In the genomic region with DNA sequence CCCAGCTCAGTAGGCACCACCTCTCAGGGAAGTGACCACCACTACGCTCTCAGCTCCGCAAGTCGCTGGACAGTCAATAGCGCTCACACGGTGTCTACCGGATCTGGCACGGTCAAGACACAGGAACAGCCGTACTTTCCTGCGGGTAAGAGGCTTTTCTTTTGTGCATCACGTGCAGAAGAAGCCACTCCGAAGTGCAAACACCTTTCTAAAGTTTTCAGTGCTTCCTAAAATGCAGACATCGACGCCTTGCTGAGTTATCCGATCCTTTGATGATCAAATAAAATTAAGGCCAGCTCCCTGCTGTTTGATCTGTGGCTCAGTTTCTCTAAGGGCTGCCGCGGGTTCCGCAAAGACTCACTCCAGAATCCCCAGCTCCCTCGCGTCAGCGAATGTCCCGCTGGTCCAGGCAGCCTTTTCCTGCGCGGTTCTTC, we compare ENCODE assay signal across 17 cellular contexts.
DNase-seq lines count a peak whose midpoint lies in the region; ATAC-seq, FAIRE-seq and TF ChIP-seq lines count a peak whose summit lies in the region.
"Had no signal": no experiment of that assay in that cellular context is flagged by ENCODE, and none has a peak within 500 bp of the region (broad histone marks: within the 10 kb centered on the region; RNA-seq: fewer than 3 reads in every experiment).

No MANE protein-coding gene starts in this region.

- no peak for DNase-seq in activated T-cell treated with anti-CD3 and anti-CD28 coated beads, Interleukin-2, amount 50 U/mL, for 72 hours
- no peak for DNase-seq in activated T-cell treated with anti-CD3 and anti-CD28 coated beads, Interleukin-2, amount 50 U/mL, for 48 hours
- DNase-seq in astrocyte of the cerebellum (ENCODE audit: low read depth): no peak
- no peak for DNase-seq in HepG2 (ENCODE audit: low spot score)
- no peak for DNase-seq in stimulated activated naive CD8-positive, alpha-beta T cell treated with anti-CD3 and anti-CD28 coated beads, Interleukin-15, amount 100 ng/mL, for 72 hours
- DNase-seq in NCI-H2227 (lab: John Stamatoyannopoulos, UW; ENCODE audit: unreplicated experiment): no peak
- no peak for DNase-seq in islet precursor cell
- DNase-seq: activated CD4-positive, CD25-positive, alpha-beta regulatory T cell treated with anti-CD3 and anti-CD28 coated beads, Interleukin-2, amount 50 U/mL, for 72 hours; effector memory CD4-positive, alpha-beta T cell; left colon; MV-4-11; NCI-H226; OCI-M1; spleen; thyroid gland had no signal

- H3K27ac ChIP-seq in HepG2 (ENCODE audit: extremely low read length, insufficient read depth, low read length): no peak overlapping the region
- H3K27ac ChIP-seq: neutrophil, spleen had no signal

- CTCF ChIA-PET in HepG2 (lab: Yijun Ruan, JAX; ENCODE audit: low intra/inter-chr PET ratio, low total read pairs): no interaction called here

- H3K4me1 Mint-ChIP-seq in activated T-cell treated with anti-CD3 and anti-CD28 coated beads, Interleukin-2, amount 50 U/mL, for 72 hours (ENCODE audit: low read depth): peaks cover 30% of the 10 kb centered on the region
- H3K4me1 Mint-ChIP-seq in stimulated activated naive CD8-positive, alpha-beta T cell treated with anti-CD3 and anti-CD28 coated beads, Interleukin-15, amount 100 ng/mL, for 72 hours: peaks cover 44% of the 10 kb centered on the region

- no peaks in the 10 kb centered on the region for H3K79me2 ChIP-seq in HepG2 (ENCODE audit: insufficient read depth, low read length)

- POLR2A ChIA-PET in HepG2 (lab: Yijun Ruan, JAX): no interaction called here

- H2AFZ ChIP-seq in HepG2 (ENCODE audit: low read length): no peak overlapping the region

- no peak overlapping the region for H3K27ac Mint-ChIP-seq in activated T-cell treated with anti-CD3 and anti-CD28 coated beads, Interleukin-2, amount 50 U/mL, for 72 hours
- no peak overlapping the region for H3K27ac Mint-ChIP-seq in stimulated activated naive CD8-positive, alpha-beta T cell treated with anti-CD3 and anti-CD28 coated beads, Interleukin-15, amount 100 ng/mL, for 72 hours

- no peaks in the 10 kb centered on the region for H3K36me3 Mint-ChIP-seq in activated T-cell treated with anti-CD3 and anti-CD28 coated beads, Interleukin-2, amount 50 U/mL, for 72 hours (ENCODE audit: insufficient read depth in 2 of 2)

- peak overlapping the region; percentile 65 to 68 for H3K4me3 Mint-ChIP-seq in activated T-cell treated with anti-CD3 and anti-CD28 coated beads, Interleukin-2, amount 50 U/mL, for 72 hours
- H3K4me3 Mint-ChIP-seq in stimulated activated naive CD8-positive, alpha-beta T cell treated with anti-CD3 and anti-CD28 coated beads, Interleukin-15, amount 100 ng/mL, for 72 hours: peak overlapping the region; percentile 51 to 65

- no peak for TF ChIP-seq RAD21 in HepG2 (CRISPR knock-in tag; IDR thresholded peaks at IDR 0.05)

- in situ Hi-C loops in astrocyte of the cerebellum (cut with HindIII; ENCODE audit: low sequenced_read_pairs) (no loop called here), HepG2 (cut with HindIII; ENCODE audit: extremely low pct_ligation_motif_present, low pct_unique_long_range_greater_than_20kb) (loop anchor here (25.0 kb wide), 1 partner anchor 426 kb away; no protein-coding TSS in a partner anchor)

- H3K4me1 ChIP-seq in HepG2 (ENCODE audit: insufficient read depth, low read length): peaks cover 4% of the 10 kb centered on the region; the same call in 1 of the 2 replicates

- no peak for ATAC-seq in activated T-cell treated with anti-CD3 and anti-CD28 coated beads, Interleukin-2, amount 50 U/mL, for 72 hours (replicated peaks in 1 of 2)
- peak; percentile 35; the same call in 1 of the 3 replicates for ATAC-seq in HepG2
- ATAC-seq in stimulated activated naive CD8-positive, alpha-beta T cell treated with anti-CD3 and anti-CD28 coated beads, Interleukin-15, amount 100 ng/mL, for 72 hours: no peak
- ATAC-seq in activated CD4-positive, CD25-positive, alpha-beta regulatory T cell treated with anti-CD3 and anti-CD28 coated beads, Interleukin-2, amount 50 U/mL, for 24 hours: no peak
- ATAC-seq: left colon had no signal

- TF ChIP-seq CTCF in astrocyte of the cerebellum (IDR thresholded peaks at IDR 0.05; ENCODE audit: low read depth, low read length, missing control alignments): no peak
- no peak for TF ChIP-seq CTCF in HepG2 (CRISPR knock-in tag; IDR thresholded peaks at IDR 0.05)

- no peak for FAIRE-seq in HepG2 (lab: Jason Lieb, UNC)

- TF ChIP-seq EP300 in HepG2 (IDR thresholded peaks at IDR 0.05; ENCODE audit: low read depth in 2 of 2, low read length in 2 of 2) (no peak), HepG2 (CRISPR knock-in tag; IDR thresholded peaks at IDR 0.05; ENCODE audit: borderline replicate concordance) (no peak)

- peaks cover 4 to 45% of the 10 kb centered on the region in 2 experiments for H3K27me3 ChIP-seq in HepG2 (ENCODE audit: control insufficient read depth in 1 of 2, insufficient read depth in 2 of 2, low read length in 2 of 2)

- no TSS peak for BruUV-seq in HepG2 (replicated peaks; lab: Mats Ljungman, UMichigan)

- intact Hi-C loops in HepG2 (cut with micrococcal nuclease; ENCODE audit: unreplicated experiment): no loop called here

- no peaks in the 10 kb centered on the region for H3K36me3 ChIP-seq in HepG2 (replicated peaks in 1 of 2; ENCODE audit: control insufficient read depth in 1 of 2, insufficient read depth in 2 of 2, low read length in 2 of 2)
- H3K36me3 ChIP-seq: neutrophil, spleen, thyroid gland had no signal

- no peak overlapping the region for H3K4me2 ChIP-seq in HepG2 (ENCODE audit: low read depth, low read length)

- no peaks in the 10 kb centered on the region for H4K20me1 ChIP-seq in HepG2 (ENCODE audit: insufficient read depth, low read length)

- 50% methylated on average over 11 of the region's 23 CpGs for WGBS in HepG2 (ENCODE audit: low lambda C conversion rate)

- TF ChIP-seq POLR2A in HepG2 (IDR thresholded peaks at IDR 0.05; ENCODE audit: insufficient read depth in 1 of 2, low read depth in 2 of 2, low read length in 2 of 2): no peak

- H3K4me3 ChIP-seq in astrocyte of the cerebellum (ENCODE audit: low read depth, low read length) (peak overlapping the region; percentile 5), HepG2 (replicated peaks in 1 of 3; ENCODE audit: insufficient read depth in 1 of 3, low read depth in 2 of 3, low read length in 3 of 3) (no peak overlapping the region)
- H3K4me3 ChIP-seq: thyroid gland had no signal

- no peaks in the 10 kb centered on the region for H3K9me3 Mint-ChIP-seq in activated T-cell treated with anti-CD3 and anti-CD28 coated beads, Interleukin-2, amount 50 U/mL, for 72 hours
- no peaks in the 10 kb centered on the region for H3K9me3 Mint-ChIP-seq in stimulated activated naive CD8-positive, alpha-beta T cell treated with anti-CD3 and anti-CD28 coated beads, Interleukin-15, amount 100 ng/mL, for 72 hours

- H3K27me3 Mint-ChIP-seq in activated T-cell treated with anti-CD3 and anti-CD28 coated beads, Interleukin-2, amount 50 U/mL, for 72 hours (ENCODE audit: low read depth): peaks cover 81% of the 10 kb centered on the region
- H3K27me3 Mint-ChIP-seq in stimulated activated naive CD8-positive, alpha-beta T cell treated with anti-CD3 and anti-CD28 coated beads, Interleukin-15, amount 100 ng/mL, for 72 hours: peaks cover 80% of the 10 kb centered on the region

- no peak overlapping the region for H3K9ac ChIP-seq in HepG2 (ENCODE audit: insufficient read depth, low read depth, low read length)

- H3K9me3 ChIP-seq in HepG2 (ENCODE audit: low read length): no peaks in the 10 kb centered on the region
- H3K9me3 ChIP-seq: neutrophil, spleen, thyroid gland had no signal

TF ChIP-seq in HepG2, 621 proteins besides CTCF, POLR2A, EP300 and RAD21:
- TF ChIP-seq, protein P1, sequence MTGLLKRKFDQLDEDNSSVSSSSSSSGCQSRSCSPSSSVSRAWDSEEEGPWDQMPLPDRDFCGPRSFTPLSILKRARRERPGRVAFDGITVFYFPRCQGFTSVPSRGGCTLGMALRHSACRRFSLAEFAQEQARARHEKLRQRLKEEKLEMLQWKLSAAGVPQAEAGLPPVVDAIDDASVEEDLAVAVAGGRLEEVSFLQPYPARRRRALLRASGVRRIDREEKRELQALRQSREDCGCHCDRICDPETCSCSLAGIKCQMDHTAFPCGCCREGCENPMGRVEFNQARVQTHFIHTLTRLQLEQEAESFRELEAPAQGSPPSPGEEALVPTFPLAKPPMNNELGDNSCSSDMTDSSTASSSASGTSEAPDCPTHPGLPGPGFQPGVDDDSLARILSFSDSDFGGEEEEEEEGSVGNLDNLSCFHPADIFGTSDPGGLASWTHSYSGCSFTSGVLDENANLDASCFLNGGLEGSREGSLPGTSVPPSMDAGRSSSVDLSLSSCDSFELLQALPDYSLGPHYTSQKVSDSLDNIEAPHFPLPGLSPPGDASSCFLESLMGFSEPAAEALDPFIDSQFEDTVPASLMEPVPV (CRISPR knock-in tag; IDR thresholded peaks at IDR 0.05): no peak
- TF ChIP-seq, protein P2, sequence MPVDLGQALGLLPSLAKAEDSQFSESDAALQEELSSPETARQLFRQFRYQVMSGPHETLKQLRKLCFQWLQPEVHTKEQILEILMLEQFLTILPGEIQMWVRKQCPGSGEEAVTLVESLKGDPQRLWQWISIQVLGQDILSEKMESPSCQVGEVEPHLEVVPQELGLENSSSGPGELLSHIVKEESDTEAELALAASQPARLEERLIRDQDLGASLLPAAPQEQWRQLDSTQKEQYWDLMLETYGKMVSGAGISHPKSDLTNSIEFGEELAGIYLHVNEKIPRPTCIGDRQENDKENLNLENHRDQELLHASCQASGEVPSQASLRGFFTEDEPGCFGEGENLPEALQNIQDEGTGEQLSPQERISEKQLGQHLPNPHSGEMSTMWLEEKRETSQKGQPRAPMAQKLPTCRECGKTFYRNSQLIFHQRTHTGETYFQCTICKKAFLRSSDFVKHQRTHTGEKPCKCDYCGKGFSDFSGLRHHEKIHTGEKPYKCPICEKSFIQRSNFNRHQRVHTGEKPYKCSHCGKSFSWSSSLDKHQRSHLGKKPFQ (CRISPR knock-in tag; IDR thresholded peaks at IDR 0.05; ENCODE audit: insufficient replicate concordance): no peak
